In the genomic region with DNA sequence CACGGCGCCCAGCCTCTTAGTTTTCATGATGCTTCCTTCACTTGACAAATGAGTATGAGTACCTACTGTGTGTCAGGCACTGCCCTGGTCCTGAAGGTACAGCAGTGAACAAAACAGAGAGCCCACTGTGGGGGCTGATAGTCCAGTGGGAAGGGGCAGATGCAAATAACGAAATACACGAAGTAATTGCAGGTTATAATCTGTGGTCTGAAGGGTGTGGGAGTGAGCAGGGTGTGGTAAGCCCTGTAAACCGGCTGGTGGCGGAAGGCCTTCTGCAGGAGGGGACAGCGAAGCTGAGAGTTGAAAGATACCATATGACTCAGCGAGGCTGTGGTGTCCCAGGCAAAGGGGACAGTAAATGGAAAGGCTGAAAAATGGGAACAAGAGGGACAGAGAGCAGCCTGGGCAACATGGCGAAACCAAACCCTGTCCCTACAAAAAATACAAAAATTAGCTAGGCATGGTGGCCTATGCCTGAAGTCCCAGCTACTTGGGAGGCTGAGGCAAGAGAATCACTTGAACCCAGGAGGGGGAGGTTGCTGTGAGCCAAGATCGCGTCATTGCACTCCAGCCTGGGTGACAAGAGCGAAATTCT, we compare ENCODE assay signal across 1 cellular context.
TF ChIP-seq lines count a peak whose summit lies in the region.

No MANE protein-coding gene starts in this region.

TF ChIP-seq in GM12878, 131 proteins besides CTCF, POLR2A, EP300 and RAD21 (continued from another document and continues in another):
- TF ChIP-seq, protein P1, sequence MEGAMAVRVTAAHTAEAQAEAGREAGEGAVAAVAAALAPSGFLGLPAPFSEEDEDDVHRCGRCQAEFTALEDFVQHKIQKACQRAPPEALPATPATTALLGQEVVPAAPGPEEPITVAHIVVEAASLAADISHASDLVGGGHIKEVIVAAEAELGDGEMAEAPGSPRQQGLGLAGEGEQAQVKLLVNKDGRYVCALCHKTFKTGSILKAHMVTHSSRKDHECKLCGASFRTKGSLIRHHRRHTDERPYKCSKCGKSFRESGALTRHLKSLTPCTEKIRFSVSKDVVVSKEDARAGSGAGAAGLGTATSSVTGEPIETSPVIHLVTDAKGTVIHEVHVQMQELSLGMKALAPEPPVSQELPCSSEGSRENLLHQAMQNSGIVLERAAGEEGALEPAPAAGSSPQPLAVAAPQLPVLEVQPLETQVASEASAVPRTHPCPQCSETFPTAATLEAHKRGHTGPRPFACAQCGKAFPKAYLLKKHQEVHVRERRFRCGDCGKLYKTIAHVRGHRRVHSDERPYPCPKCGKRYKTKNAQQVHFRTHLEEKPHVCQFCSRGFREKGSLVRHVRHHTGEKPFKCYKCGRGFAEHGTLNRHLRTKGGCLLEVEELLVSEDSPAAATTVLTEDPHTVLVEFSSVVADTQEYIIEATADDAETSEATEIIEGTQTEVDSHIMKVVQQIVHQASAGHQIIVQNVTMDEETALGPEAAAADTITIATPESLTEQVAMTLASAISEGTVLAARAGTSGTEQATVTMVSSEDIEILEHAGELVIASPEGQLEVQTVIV (IDR thresholded peaks at IDR 0.05; ENCODE audit: borderline replicate concordance, partially characterized antibody), result no peak
- TF ChIP-seq BHLHE40 (IDR thresholded peaks at IDR 0.05; ENCODE audit: borderline replicate concordance in 1 of 2, low read depth in 2 of 2, low read length in 1 of 2), result peak; percentile 70 to 76
- TF ChIP-seq, protein P2, sequence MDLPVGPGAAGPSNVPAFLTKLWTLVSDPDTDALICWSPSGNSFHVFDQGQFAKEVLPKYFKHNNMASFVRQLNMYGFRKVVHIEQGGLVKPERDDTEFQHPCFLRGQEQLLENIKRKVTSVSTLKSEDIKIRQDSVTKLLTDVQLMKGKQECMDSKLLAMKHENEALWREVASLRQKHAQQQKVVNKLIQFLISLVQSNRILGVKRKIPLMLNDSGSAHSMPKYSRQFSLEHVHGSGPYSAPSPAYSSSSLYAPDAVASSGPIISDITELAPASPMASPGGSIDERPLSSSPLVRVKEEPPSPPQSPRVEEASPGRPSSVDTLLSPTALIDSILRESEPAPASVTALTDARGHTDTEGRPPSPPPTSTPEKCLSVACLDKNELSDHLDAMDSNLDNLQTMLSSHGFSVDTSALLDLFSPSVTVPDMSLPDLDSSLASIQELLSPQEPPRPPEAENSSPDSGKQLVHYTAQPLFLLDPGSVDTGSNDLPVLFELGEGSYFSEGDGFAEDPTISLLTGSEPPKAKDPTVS (IDR thresholded peaks at IDR 0.05; ENCODE audit: low read depth, low read length), result no peak
- TF ChIP-seq FOXK2 (IDR thresholded peaks at IDR 0.05), result no peak
- TF ChIP-seq DPF2 (IDR thresholded peaks at IDR 0.05), result peak; percentile 98
- TF ChIP-seq ZNF207 (IDR thresholded peaks at IDR 0.05; ENCODE audit: borderline replicate concordance), result no peak; the same call in 1 of the 2 replicates
- no peak for TF ChIP-seq NFYA (IDR thresholded peaks at IDR 0.05; ENCODE audit: borderline replicate concordance, low read depth, low read length)
- TF ChIP-seq BMI1 (IDR thresholded peaks at IDR 0.05; ENCODE audit: borderline replicate concordance), result peak; percentile 66; the same call in 1 of the 2 replicates
- TF ChIP-seq, protein P3, sequence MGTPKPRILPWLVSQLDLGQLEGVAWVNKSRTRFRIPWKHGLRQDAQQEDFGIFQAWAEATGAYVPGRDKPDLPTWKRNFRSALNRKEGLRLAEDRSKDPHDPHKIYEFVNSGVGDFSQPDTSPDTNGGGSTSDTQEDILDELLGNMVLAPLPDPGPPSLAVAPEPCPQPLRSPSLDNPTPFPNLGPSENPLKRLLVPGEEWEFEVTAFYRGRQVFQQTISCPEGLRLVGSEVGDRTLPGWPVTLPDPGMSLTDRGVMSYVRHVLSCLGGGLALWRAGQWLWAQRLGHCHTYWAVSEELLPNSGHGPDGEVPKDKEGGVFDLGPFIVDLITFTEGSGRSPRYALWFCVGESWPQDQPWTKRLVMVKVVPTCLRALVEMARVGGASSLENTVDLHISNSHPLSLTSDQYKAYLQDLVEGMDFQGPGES (IDR thresholded peaks at IDR 0.05), result no peak
- TF ChIP-seq ZNF274 (IDR thresholded peaks at IDR 0.05; ENCODE audit: insufficient read depth, insufficient read length), result no peak
- no peak for TF ChIP-seq SMAD1 (IDR thresholded peaks at IDR 0.05; ENCODE audit: low read depth, partially characterized antibody)
- TF ChIP-seq MEF2A (IDR thresholded peaks at IDR 0.05; ENCODE audit: insufficient read depth, low read depth, low read length), result peak; percentile 52; the same call in 1 of the 2 replicates
- TF ChIP-seq YY1 (IDR thresholded peaks at IDR 0.05; ENCODE audit: low read depth, low read length), result no peak
- TF ChIP-seq CREB1 (IDR thresholded peaks at IDR 0.05; ENCODE audit: low read depth), result peak; percentile 52
- TF ChIP-seq, protein P4, sequence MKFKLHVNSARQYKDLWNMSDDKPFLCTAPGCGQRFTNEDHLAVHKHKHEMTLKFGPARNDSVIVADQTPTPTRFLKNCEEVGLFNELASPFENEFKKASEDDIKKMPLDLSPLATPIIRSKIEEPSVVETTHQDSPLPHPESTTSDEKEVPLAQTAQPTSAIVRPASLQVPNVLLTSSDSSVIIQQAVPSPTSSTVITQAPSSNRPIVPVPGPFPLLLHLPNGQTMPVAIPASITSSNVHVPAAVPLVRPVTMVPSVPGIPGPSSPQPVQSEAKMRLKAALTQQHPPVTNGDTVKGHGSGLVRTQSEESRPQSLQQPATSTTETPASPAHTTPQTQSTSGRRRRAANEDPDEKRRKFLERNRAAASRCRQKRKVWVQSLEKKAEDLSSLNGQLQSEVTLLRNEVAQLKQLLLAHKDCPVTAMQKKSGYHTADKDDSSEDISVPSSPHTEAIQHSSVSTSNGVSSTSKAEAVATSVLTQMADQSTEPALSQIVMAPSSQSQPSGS (IDR thresholded peaks at IDR 0.05; ENCODE audit: low read length), result peak; percentile 73; the same call in 1 of the 2 replicates
- TF ChIP-seq KLF5 (IDR thresholded peaks at IDR 0.05; ENCODE audit: partially characterized antibody), result no peak
- no peak for TF ChIP-seq PML (IDR thresholded peaks at IDR 0.05; ENCODE audit: low read length)
- TF ChIP-seq TCF3 (IDR thresholded peaks at IDR 0.05; ENCODE audit: borderline replicate concordance, insufficient read depth, low read depth, low read length), result peak; percentile 53; the same call in 1 of the 2 replicates
- TF ChIP-seq SREBF2 (IDR thresholded peaks at IDR 0.05; ENCODE audit: low read length), result no peak
- TF ChIP-seq NR2F1 (conservative IDR thresholded peaks at IDR 0.05), result peak; percentile 81
- peak; percentile 64; the same call in 1 of the 2 replicates for TF ChIP-seq CREM (IDR thresholded peaks at IDR 0.05; ENCODE audit: low read depth)
- peak; percentile 97 for TF ChIP-seq BCL11A (IDR thresholded peaks at IDR 0.05; ENCODE audit: low read depth, low read length)
- TF ChIP-seq, protein P5, sequence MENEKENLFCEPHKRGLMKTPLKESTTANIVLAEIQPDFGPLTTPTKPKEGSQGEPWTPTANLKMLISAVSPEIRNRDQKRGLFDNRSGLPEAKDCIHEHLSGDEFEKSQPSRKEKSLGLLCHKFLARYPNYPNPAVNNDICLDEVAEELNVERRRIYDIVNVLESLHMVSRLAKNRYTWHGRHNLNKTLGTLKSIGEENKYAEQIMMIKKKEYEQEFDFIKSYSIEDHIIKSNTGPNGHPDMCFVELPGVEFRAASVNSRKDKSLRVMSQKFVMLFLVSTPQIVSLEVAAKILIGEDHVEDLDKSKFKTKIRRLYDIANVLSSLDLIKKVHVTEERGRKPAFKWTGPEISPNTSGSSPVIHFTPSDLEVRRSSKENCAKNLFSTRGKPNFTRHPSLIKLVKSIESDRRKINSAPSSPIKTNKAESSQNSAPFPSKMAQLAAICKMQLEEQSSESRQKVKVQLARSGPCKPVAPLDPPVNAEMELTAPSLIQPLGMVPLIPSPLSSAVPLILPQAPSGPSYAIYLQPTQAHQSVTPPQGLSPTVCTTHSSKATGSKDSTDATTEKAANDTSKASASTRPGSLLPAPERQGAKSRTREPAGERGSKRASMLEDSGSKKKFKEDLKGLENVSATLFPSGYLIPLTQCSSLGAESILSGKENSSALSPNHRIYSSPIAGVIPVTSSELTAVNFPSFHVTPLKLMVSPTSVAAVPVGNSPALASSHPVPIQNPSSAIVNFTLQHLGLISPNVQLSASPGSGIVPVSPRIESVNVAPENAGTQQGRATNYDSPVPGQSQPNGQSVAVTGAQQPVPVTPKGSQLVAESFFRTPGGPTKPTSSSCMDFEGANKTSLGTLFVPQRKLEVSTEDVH (IDR thresholded peaks at IDR 0.05; ENCODE audit: low read depth, partially characterized antibody), result no peak
- no peak for TF ChIP-seq SRF (IDR thresholded peaks at IDR 0.05; ENCODE audit: low read depth in 2 of 2, low read length in 2 of 2)
- peak; percentile 64; the same call in 1 of the 2 replicates for TF ChIP-seq LARP7 (IDR thresholded peaks at IDR 0.05)
- TF ChIP-seq, protein P6, sequence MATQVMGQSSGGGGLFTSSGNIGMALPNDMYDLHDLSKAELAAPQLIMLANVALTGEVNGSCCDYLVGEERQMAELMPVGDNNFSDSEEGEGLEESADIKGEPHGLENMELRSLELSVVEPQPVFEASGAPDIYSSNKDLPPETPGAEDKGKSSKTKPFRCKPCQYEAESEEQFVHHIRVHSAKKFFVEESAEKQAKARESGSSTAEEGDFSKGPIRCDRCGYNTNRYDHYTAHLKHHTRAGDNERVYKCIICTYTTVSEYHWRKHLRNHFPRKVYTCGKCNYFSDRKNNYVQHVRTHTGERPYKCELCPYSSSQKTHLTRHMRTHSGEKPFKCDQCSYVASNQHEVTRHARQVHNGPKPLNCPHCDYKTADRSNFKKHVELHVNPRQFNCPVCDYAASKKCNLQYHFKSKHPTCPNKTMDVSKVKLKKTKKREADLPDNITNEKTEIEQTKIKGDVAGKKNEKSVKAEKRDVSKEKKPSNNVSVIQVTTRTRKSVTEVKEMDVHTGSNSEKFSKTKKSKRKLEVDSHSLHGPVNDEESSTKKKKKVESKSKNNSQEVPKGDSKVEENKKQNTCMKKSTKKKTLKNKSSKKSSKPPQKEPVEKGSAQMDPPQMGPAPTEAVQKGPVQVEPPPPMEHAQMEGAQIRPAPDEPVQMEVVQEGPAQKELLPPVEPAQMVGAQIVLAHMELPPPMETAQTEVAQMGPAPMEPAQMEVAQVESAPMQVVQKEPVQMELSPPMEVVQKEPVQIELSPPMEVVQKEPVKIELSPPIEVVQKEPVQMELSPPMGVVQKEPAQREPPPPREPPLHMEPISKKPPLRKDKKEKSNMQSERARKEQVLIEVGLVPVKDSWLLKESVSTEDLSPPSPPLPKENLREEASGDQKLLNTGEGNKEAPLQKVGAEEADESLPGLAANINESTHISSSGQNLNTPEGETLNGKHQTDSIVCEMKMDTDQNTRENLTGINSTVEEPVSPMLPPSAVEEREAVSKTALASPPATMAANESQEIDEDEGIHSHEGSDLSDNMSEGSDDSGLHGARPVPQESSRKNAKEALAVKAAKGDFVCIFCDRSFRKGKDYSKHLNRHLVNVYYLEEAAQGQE (IDR thresholded peaks at IDR 0.05; ENCODE audit: low read depth, low read length), result no peak
- TF ChIP-seq, protein P7, sequence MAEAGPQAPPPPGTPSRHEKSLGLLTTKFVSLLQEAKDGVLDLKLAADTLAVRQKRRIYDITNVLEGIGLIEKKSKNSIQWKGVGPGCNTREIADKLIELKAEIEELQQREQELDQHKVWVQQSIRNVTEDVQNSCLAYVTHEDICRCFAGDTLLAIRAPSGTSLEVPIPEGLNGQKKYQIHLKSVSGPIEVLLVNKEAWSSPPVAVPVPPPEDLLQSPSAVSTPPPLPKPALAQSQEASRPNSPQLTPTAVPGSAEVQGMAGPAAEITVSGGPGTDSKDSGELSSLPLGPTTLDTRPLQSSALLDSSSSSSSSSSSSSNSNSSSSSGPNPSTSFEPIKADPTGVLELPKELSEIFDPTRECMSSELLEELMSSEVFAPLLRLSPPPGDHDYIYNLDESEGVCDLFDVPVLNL (IDR thresholded peaks at IDR 0.05; ENCODE audit: low read depth, low read length), result no peak
- TF ChIP-seq RAD51 (IDR thresholded peaks at IDR 0.05), result no peak
- no peak for TF ChIP-seq PAX8 (IDR thresholded peaks at IDR 0.05)
- no peak for TF ChIP-seq RFX5 (IDR thresholded peaks at IDR 0.05; ENCODE audit: low read depth, low read length)
- TF ChIP-seq TBL1XR1 (IDR thresholded peaks at IDR 0.05; ENCODE audit: low read depth, low read length), result peak; percentile 85; the same call in 1 of the 2 replicates
- TF ChIP-seq, protein P8, sequence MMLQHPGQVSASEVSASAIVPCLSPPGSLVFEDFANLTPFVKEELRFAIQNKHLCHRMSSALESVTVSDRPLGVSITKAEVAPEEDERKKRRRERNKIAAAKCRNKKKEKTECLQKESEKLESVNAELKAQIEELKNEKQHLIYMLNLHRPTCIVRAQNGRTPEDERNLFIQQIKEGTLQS (IDR thresholded peaks at IDR 0.05; ENCODE audit: borderline replicate concordance, extremely low read depth, low read depth, low read length), result no peak
- TF ChIP-seq CBFB (IDR thresholded peaks at IDR 0.05; ENCODE audit: low read depth), result peak; percentile 94
- no peak for TF ChIP-seq STAT1 (conservative IDR thresholded peaks at IDR 0.05)
- TF ChIP-seq MYC (IDR thresholded peaks at IDR 0.05; ENCODE audit: insufficient read depth, insufficient read length, insufficient replicate concordance, low read length, severe bottlenecking), result no peak
- TF ChIP-seq, protein P9, sequence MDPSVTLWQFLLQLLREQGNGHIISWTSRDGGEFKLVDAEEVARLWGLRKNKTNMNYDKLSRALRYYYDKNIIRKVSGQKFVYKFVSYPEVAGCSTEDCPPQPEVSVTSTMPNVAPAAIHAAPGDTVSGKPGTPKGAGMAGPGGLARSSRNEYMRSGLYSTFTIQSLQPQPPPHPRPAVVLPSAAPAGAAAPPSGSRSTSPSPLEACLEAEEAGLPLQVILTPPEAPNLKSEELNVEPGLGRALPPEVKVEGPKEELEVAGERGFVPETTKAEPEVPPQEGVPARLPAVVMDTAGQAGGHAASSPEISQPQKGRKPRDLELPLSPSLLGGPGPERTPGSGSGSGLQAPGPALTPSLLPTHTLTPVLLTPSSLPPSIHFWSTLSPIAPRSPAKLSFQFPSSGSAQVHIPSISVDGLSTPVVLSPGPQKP (IDR thresholded peaks at IDR 0.05; ENCODE audit: low read depth, low read length), result no peak
- TF ChIP-seq TAF1 (IDR thresholded peaks at IDR 0.05; ENCODE audit: borderline replicate concordance, low read depth, low read length), result no peak
